18 cellular contexts compared by ENCODE assay signal in genomic region chr19:5127710-5128109, GRCh38.
DNase-seq lines count a peak whose midpoint lies in the region; ATAC-seq, FAIRE-seq and TF ChIP-seq lines count a peak whose summit lies in the region.
"Had no signal": no experiment of that assay in that cellular context is flagged by ENCODE, and none has a peak within 500 bp of the region (broad histone marks: within the 10 kb centered on the region; RNA-seq: fewer than 3 reads in every experiment).

No MANE protein-coding gene starts in this region.

- peaks cover 0 to 7% of the 10 kb centered on the region in 2 donors for H3K36me3 Mint-ChIP-seq in naive B cell
- H3K36me3 Mint-ChIP-seq: activated CD8-positive, alpha-beta memory T cell treated with anti-CD3 and anti-CD28 coated beads, Interleukin-2, amount 10 ng/mL, durations not matched to agents 7 days and 5 days; natural killer cell; type B pancreatic cell had no signal

- no peak for FAIRE-seq in HepG2 (lab: Jason Lieb, UNC)
- FAIRE-seq: H54 had no signal

- H3K4me3 Mint-ChIP-seq in naive B cell: peak overlapping the region; percentile 75 to 96 (median 86)
- H3K4me3 Mint-ChIP-seq: activated CD8-positive, alpha-beta memory T cell treated with anti-CD3 and anti-CD28 coated beads, Interleukin-2, amount 10 ng/mL, durations not matched to agents 7 days and 5 days; natural killer cell; type B pancreatic cell had no signal

- no peaks in the 10 kb centered on the region for H3K79me2 ChIP-seq in HepG2 (ENCODE audit: insufficient read depth, low read length)

- peak overlapping the region; percentile 97 to 100 (median 99) for H3K27ac Mint-ChIP-seq in naive B cell
- H3K27ac Mint-ChIP-seq: activated CD8-positive, alpha-beta memory T cell treated with anti-CD3 and anti-CD28 coated beads, Interleukin-2, amount 10 ng/mL, durations not matched to agents 7 days and 5 days; type B pancreatic cell had no signal

- TF ChIP-seq EP300 in HepG2 (IDR thresholded peaks at IDR 0.05; ENCODE audit: low read depth in 2 of 2, low read length in 2 of 2) (no peak), HepG2 (CRISPR knock-in tag; IDR thresholded peaks at IDR 0.05; ENCODE audit: borderline replicate concordance) (no peak)

- peaks cover 2 to 11% (median 4%) of the 10 kb centered on the region in 4 donors for H3K36me3 ChIP-seq in liver (ENCODE audit: control insufficient read depth in 4 of 4, insufficient read depth in 3 of 4, low read depth in 1 of 4, low read length in 3 of 4)
- H3K36me3 ChIP-seq in HepG2 (replicated peaks in 1 of 2; ENCODE audit: control insufficient read depth in 1 of 2, insufficient read depth in 2 of 2, low read length in 2 of 2): peaks cover 2 to 3% of the 10 kb centered on the region in 2 experiments; a peak in 3 of 5 replicates
- peaks cover 0 to 4% of the 10 kb centered on the region in 2 donors for H3K36me3 ChIP-seq in body of pancreas (replicated peaks in 1 of 2; ENCODE audit: insufficient read depth in 1 of 2, low read depth in 2 of 2)
- peaks cover 16% of the 10 kb centered on the region for H3K36me3 ChIP-seq in upper lobe of right lung

- no peak for TF ChIP-seq CTCF in liver (IDR thresholded peaks at IDR 0.05; ENCODE audit: low read depth, low read length, missing input control)
- no peak for TF ChIP-seq CTCF in HepG2 (CRISPR knock-in tag; IDR thresholded peaks at IDR 0.05)
- TF ChIP-seq CTCF in body of pancreas (IDR thresholded peaks at IDR 0.05): no peak
- TF ChIP-seq CTCF in upper lobe of right lung (IDR thresholded peaks at IDR 0.05): no peak
- no peak for TF ChIP-seq CTCF in dorsolateral prefrontal cortex (IDR thresholded peaks at IDR 0.05 in 54 of 56, conservative IDR thresholded peaks at IDR 0.05 in 2 of 56; ENCODE audit: low read depth in 1 of 56, partially characterized antibody in 56 of 56)

- no peaks in the 10 kb centered on the region for H3K9me3 Mint-ChIP-seq in naive B cell
- H3K9me3 Mint-ChIP-seq: natural killer cell, type B pancreatic cell had no signal

- H3K4me3 ChIP-seq in liver (ENCODE audit: low read depth in 1 of 3, low read length in 3 of 3): no peak overlapping the region
- H3K4me3 ChIP-seq in HepG2 (replicated peaks in 1 of 3; ENCODE audit: insufficient read depth in 1 of 3, low read depth in 2 of 3, low read length in 3 of 3): no peak overlapping the region
- H3K4me3 ChIP-seq in body of pancreas: no peak overlapping the region
- no peak overlapping the region for H3K4me3 ChIP-seq in upper lobe of right lung
- no peak overlapping the region for H3K4me3 ChIP-seq in dorsolateral prefrontal cortex

- H3K27ac ChIP-seq in liver (ENCODE audit: low read depth in 1 of 2, low read length in 2 of 2) (peak overlapping the region; percentile 49 to 73), HepG2 (ENCODE audit: extremely low read length, insufficient read depth, low read length) (no peak overlapping the region), body of pancreas (peak overlapping the region; percentile 69 to 87 (median 84)), upper lobe of right lung (peak overlapping the region; percentile 2), dorsolateral prefrontal cortex (peak overlapping the region in 9 of 59 donors; percentile 1 to 57 (median 22))

- peaks cover 51 to 85% (median 77%) of the 10 kb centered on the region in 3 donors for H3K4me1 Mint-ChIP-seq in naive B cell

- H4K20me1 ChIP-seq in HepG2 (ENCODE audit: insufficient read depth, low read length): no peaks in the 10 kb centered on the region

- peaks cover 0 to 22% (median 1%) of the 10 kb centered on the region in 4 donors for H3K4me1 ChIP-seq in liver (ENCODE audit: control insufficient read depth in 4 of 4, insufficient read depth in 4 of 4, low read length in 3 of 4)
- no peaks in the 10 kb centered on the region for H3K4me1 ChIP-seq in HepG2 (ENCODE audit: insufficient read depth, low read length)
- peaks cover 73% of the 10 kb centered on the region for H3K4me1 ChIP-seq in body of pancreas
- peaks cover 7% of the 10 kb centered on the region for H3K4me1 ChIP-seq in upper lobe of right lung

- ATAC-seq in HepG2 (no peak), body of pancreas (peak; percentile 2), naive B cell (ENCODE audit: low read depth in 2 of 2) (peak; percentile 12 to 21), upper lobe of right lung (no peak), GM18868 (IDR thresholded peaks at IDR 0.05; ENCODE audit: unreplicated experiment) (no peak)
- ATAC-seq: activated CD8-positive, alpha-beta memory T cell treated with anti-CD3 and anti-CD28 coated beads, Interleukin-2, amount 10 ng/mL, durations not matched to agents 7 days and 5 days; PC-3 had no signal

- POLR2A ChIA-PET in HepG2 (lab: Yijun Ruan, JAX): no interaction called here

- H3K27me3 ChIP-seq in liver (ENCODE audit: control insufficient read depth in 4 of 4, insufficient read depth in 4 of 4, low read length in 3 of 4) (no peaks in the 10 kb centered on the region), HepG2 (ENCODE audit: control insufficient read depth in 1 of 2, insufficient read depth in 2 of 2, low read length in 2 of 2) (no peaks in the 10 kb centered on the region), body of pancreas (no peaks in the 10 kb centered on the region), upper lobe of right lung (no peaks in the 10 kb centered on the region), dorsolateral prefrontal cortex (no peaks in the 10 kb centered on the region)
- H3K27me3 ChIP-seq: esophagus muscularis mucosa had no signal

- H3K27me3 Mint-ChIP-seq in naive B cell: no peaks in the 10 kb centered on the region
- H3K27me3 Mint-ChIP-seq: activated CD8-positive, alpha-beta memory T cell treated with anti-CD3 and anti-CD28 coated beads, Interleukin-2, amount 10 ng/mL, durations not matched to agents 7 days and 5 days; type B pancreatic cell had no signal

- 75% methylated on average over 12 of the region's 12 CpGs for WGBS in liver
- WGBS in HepG2 (ENCODE audit: low lambda C conversion rate): 100% methylated on average over 2 of the region's 12 CpGs
- WGBS in body of pancreas, 2 donors: 58 to 73% methylated on average over 5 to 11 of the region's 12 CpGs

- no peak overlapping the region for H3K4me2 ChIP-seq in HepG2 (ENCODE audit: low read depth, low read length)

- BruUV-seq in HepG2 (replicated peaks; lab: Mats Ljungman, UMichigan): no TSS peak

- in situ Hi-C loops in HepG2 (cut with HindIII; ENCODE audit: extremely low pct_ligation_motif_present, low pct_unique_long_range_greater_than_20kb): no loop called here

- CTCF ChIA-PET in HepG2 (lab: Yijun Ruan, JAX; ENCODE audit: low intra/inter-chr PET ratio, low total read pairs): no interaction called here

- no peak for TF ChIP-seq RAD21 in liver (IDR thresholded peaks at IDR 0.05)
- no peak for TF ChIP-seq RAD21 in HepG2 (CRISPR knock-in tag; IDR thresholded peaks at IDR 0.05)

- no peak overlapping the region for H3K9ac ChIP-seq in liver (ENCODE audit: low read depth in 1 of 2, low read length in 2 of 2)
- no peak overlapping the region for H3K9ac ChIP-seq in HepG2 (ENCODE audit: insufficient read depth, low read depth, low read length)

- H3K9me3 ChIP-seq in liver (ENCODE audit: control insufficient read depth in 4 of 4, low read length in 3 of 4): no peaks in the 10 kb centered on the region
- no peaks in the 10 kb centered on the region for H3K9me3 ChIP-seq in HepG2 (ENCODE audit: low read length)
- no peaks in the 10 kb centered on the region for H3K9me3 ChIP-seq in body of pancreas
- H3K9me3 ChIP-seq in upper lobe of right lung: no peaks in the 10 kb centered on the region
- H3K9me3 ChIP-seq: esophagus muscularis mucosa had no signal

- H2AFZ ChIP-seq in HepG2 (ENCODE audit: low read length): no peak overlapping the region

- intact Hi-C loops in HepG2 (cut with micrococcal nuclease; ENCODE audit: unreplicated experiment): no loop called here
- intact Hi-C loops in body of pancreas (cut with DNase I): no loop called here
- intact Hi-C loops in upper lobe of right lung (cut with DNase I): no loop called here
- intact Hi-C loops in dorsolateral prefrontal cortex (cut with DNase I): no loop called here

- DNase-seq in HepG2 (ENCODE audit: low spot score) (no peak), body of pancreas (no peak), naive B cell (peak; percentile 89), upper lobe of right lung (no peak), NCI-H2227 treated with DMSO at 0.1 percent for 48 hours (lab: John Stamatoyannopoulos, UW) (no peak), dorsolateral prefrontal cortex (no peak)
- DNase-seq: activated CD8-positive, alpha-beta memory T cell treated with anti-CD3 and anti-CD28 coated beads, Interleukin-2, amount 10 ng/mL, durations not matched to agents 7 days and 5 days; activated naive CD4-positive, alpha-beta T cell; natural killer cell; NCI-H1105; NCI-H446; PC-3; stimulated activated CD4-positive, alpha-beta T cell treated with anti-CD3 and anti-CD28 coated beads, Interleukin-4, amount 100 ng/mL, for 24 hours had no signal

- TF ChIP-seq POLR2A in HepG2 (IDR thresholded peaks at IDR 0.05; ENCODE audit: insufficient read depth in 1 of 2, low read depth in 2 of 2, low read length in 2 of 2): no peak
- no peak for TF ChIP-seq POLR2A in body of pancreas (IDR thresholded peaks at IDR 0.05)

TF ChIP-seq in liver, 16 proteins besides CTCF, POLR2A, EP300 and RAD21:
- no peak for TF ChIP-seq NR2F2 (IDR thresholded peaks at IDR 0.05)
- no peak for TF ChIP-seq TAF1 (conservative IDR thresholded peaks at IDR 0.05)
- no peak for TF ChIP-seq YY1 (IDR thresholded peaks at IDR 0.05)
- no peak for TF ChIP-seq FOXA2 (IDR thresholded peaks at IDR 0.05)
- no peak for TF ChIP-seq RXRA (IDR thresholded peaks at IDR 0.05)
- no peak for TF ChIP-seq SP1 (IDR thresholded peaks at IDR 0.05)
- TF ChIP-seq FOXA1 (IDR thresholded peaks at IDR 0.05): no peak

TF ChIP-seq in HepG2, 621 proteins besides CTCF, POLR2A, EP300 and RAD21 (continues in another document):
- TF ChIP-seq THAP11 (CRISPR knock-in tag; IDR thresholded peaks at IDR 0.05): no peak
- TF ChIP-seq ZNF34 (CRISPR knock-in tag; IDR thresholded peaks at IDR 0.05; ENCODE audit: borderline replicate concordance): no peak
- no peak for TF ChIP-seq GMEB2 (CRISPR knock-in tag; IDR thresholded peaks at IDR 0.05; ENCODE audit: low read depth)
- no peak for TF ChIP-seq BORCS8-MEF2B (CRISPR knock-in tag; IDR thresholded peaks at IDR 0.05)
- no peak for TF ChIP-seq ZNF138 (CRISPR knock-in tag; IDR thresholded peaks at IDR 0.05; ENCODE audit: low read depth)
- TF ChIP-seq CENPX (CRISPR knock-in tag; IDR thresholded peaks at IDR 0.05): no peak
- no peak for TF ChIP-seq PCBP1 (IDR thresholded peaks at IDR 0.05; ENCODE audit: borderline replicate concordance, low read depth, low read length)

Comparison
In these comparisons a context has a peak if more than half of its experiments do, and no peak if none do; other contexts are left out.
1. ATAC-seq: peak in body of pancreas (single experiment) and naive B cell (2 of 2); none in HepG2 (single experiment), upper lobe of right lung (single experiment) and GM18868 (single experiment).